In genomic region chr11:77522215-77522614, GRCh38 we compare ENCODE assay signal across 13 cellular contexts. TPM values are rescaled to one million over a fixed set of nuclear protein-coding genes. Genes with fewer than 3 reads are reported as not detected.
DNase-seq lines count a peak whose midpoint lies in the region; ATAC-seq lines count a peak whose summit lies in the region.
"Had no signal": no experiment of that assay in that cellular context is flagged by ENCODE, and none has a peak within 500 bp of the region (broad histone marks: within the 10 kb centered on the region; RNA-seq: fewer than 3 reads in every experiment).

No MANE protein-coding gene starts in this region.

- intact Hi-C loops in Right ventricle myocardium superior (cut with DNase I), result no loop called here
- intact Hi-C loops in naive thymus-derived CD4-positive, alpha-beta T cell (cut with micrococcal nuclease), result no loop called here

- H3K4me1 Mint-ChIP-seq in naive thymus-derived CD4-positive, alpha-beta T cell, result peaks cover 0 to 3% (median 0%) of the 10 kb centered on the region in 7 donors
- H3K4me1 Mint-ChIP-seq: CD4-positive, CD25-positive, alpha-beta regulatory T cell had no signal

- no peaks in the 10 kb centered on the region for H3K27me3 ChIP-seq in naive thymus-derived CD4-positive, alpha-beta T cell (ENCODE audit: control insufficient read depth in 2 of 2, insufficient read depth in 2 of 2, low read length in 2 of 2)

- H3K27me3 Mint-ChIP-seq in naive thymus-derived CD4-positive, alpha-beta T cell, result peaks cover 0 to 6% (median 0%) of the 10 kb centered on the region in 5 donors

- H3K4me1 ChIP-seq in naive thymus-derived CD4-positive, alpha-beta T cell (ENCODE audit: control insufficient read depth in 2 of 2, insufficient read depth in 2 of 2, low read length in 2 of 2), result no peaks in the 10 kb centered on the region
- H3K4me1 ChIP-seq: A549 had no signal

- H3K9me3 Mint-ChIP-seq in naive thymus-derived CD4-positive, alpha-beta T cell, result no peaks in the 10 kb centered on the region
- H3K9me3 Mint-ChIP-seq: CD4-positive, CD25-positive, alpha-beta regulatory T cell had no signal

- no peak overlapping the region for H3K27ac Mint-ChIP-seq in naive thymus-derived CD4-positive, alpha-beta T cell
- H3K27ac Mint-ChIP-seq: CD4-positive, CD25-positive, alpha-beta regulatory T cell had no signal

- no peaks in the 10 kb centered on the region for H3K36me3 ChIP-seq in naive thymus-derived CD4-positive, alpha-beta T cell (ENCODE audit: control insufficient read depth in 2 of 3, insufficient read depth in 3 of 3, low read length in 3 of 3)

- DNase-seq in ELF-1 (ENCODE audit: low read depth, low spot score) (peak; percentile 14), M059J (ENCODE audit: low read depth) (peak; percentile 66), astrocyte of the hippocampus (ENCODE audit: low read depth, low spot score) (peak; percentile 58), iris pigment epithelial cell (ENCODE audit: low read depth) (peak; percentile 54), Right ventricle myocardium superior (no peak), retina (no peak)
- DNase-seq in naive thymus-derived CD4-positive, alpha-beta T cell, result no peak
- DNase-seq: CD4-positive, CD25-positive, alpha-beta regulatory T cell; GDM1; GOT3; Kasumi-1; NCI-H2227 treated with DMSO at 0.1 percent for 48 hours had no signal

- CTCF ChIA-PET in naive thymus-derived CD4-positive, alpha-beta T cell (lab: Charles Lee), result no interaction called here

- no peak overlapping the region for H3K4me3 Mint-ChIP-seq in naive thymus-derived CD4-positive, alpha-beta T cell
- H3K4me3 Mint-ChIP-seq: CD4-positive, CD25-positive, alpha-beta regulatory T cell had no signal

- H3K4me3 ChIP-seq in naive thymus-derived CD4-positive, alpha-beta T cell (ENCODE audit: low read length), result no peak overlapping the region
- H3K4me3 ChIP-seq: A549 had no signal

- no peaks in the 10 kb centered on the region for H3K36me3 Mint-ChIP-seq in naive thymus-derived CD4-positive, alpha-beta T cell
- H3K36me3 Mint-ChIP-seq: CD4-positive, CD25-positive, alpha-beta regulatory T cell had no signal

- no peaks in the 10 kb centered on the region for H3K9me3 ChIP-seq in naive thymus-derived CD4-positive, alpha-beta T cell (ENCODE audit: control insufficient read depth in 2 of 3, low read length in 3 of 3)
- H3K9me3 ChIP-seq: A549 had no signal

- no peak overlapping the region for H3K27ac ChIP-seq in naive thymus-derived CD4-positive, alpha-beta T cell (ENCODE audit: low read depth, low read length)
- H3K27ac ChIP-seq: A549 had no signal

- no peak for ATAC-seq in Right ventricle myocardium superior (ENCODE audit: poor library complexity)
- ATAC-seq in naive thymus-derived CD4-positive, alpha-beta T cell, result no peak
- ATAC-seq: A549 had no signal

- POLR2A ChIA-PET in naive thymus-derived CD4-positive, alpha-beta T cell (lab: Charles Lee), result no interaction called here

RNA-seq across cellular contexts. Expression of gene PAK1, which starts 48.3 kb away (rescaled TPM):
- 31.6 and 37.5 TPM in 2 replicates for total RNA-seq in M059J (2014; rRNA removed; shearing (Covaris generic))
- total RNA-seq in Right ventricle myocardium superior, result 6.1 TPM
- total RNA-seq in naive thymus-derived CD4-positive, alpha-beta T cell, result 10 to 100 TPM; 18.9 to 67.2 (median 23.3) TPM
- 10 to 100 TPM; 15.5 to 17.6 TPM for polyA plus RNA-seq in naive thymus-derived CD4-positive, alpha-beta T cell

Comparison
In these comparisons a context has a peak if more than half of its experiments do, and no peak if none do; other contexts are left out.
1. DNase-seq: peak in ELF-1 (single experiment), M059J (single experiment), astrocyte of the hippocampus (single experiment) and iris pigment epithelial cell (single experiment); none in Right ventricle myocardium superior (single experiment), naive thymus-derived CD4-positive, alpha-beta T cell (0 of 9) and retina (single experiment).